8 cellular contexts compared by ENCODE assay signal in the genomic region with DNA sequence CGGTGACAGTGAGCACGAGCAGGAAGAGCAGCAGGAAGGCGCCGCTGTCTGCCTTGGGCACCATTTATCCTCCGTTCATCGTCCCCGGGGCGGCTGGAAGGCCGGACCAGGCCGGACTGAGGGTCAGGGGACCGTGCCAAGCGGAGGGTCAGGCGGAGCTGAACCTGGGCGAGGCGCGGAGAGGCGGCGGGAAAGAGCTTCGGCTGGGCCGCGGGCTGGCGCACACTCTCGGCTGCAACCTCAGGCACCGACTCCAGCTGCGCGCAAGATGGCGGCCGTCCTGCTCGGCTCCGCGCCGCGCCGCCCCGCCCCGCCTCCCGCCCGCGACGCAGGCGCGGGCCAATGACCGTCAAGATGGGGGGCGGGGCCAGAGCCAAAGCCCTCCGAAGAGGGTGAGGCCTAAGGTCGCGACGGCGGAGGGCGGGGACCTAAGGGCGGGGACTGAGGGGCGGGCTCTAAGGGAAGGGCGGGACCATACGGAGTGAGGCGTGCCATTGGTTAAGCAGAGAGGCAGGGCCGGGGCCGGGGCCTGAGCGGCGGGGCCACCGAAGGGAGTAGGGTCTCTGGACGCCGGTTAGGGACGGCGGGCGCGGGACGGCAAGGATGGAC. TPM values are rescaled to one million over a fixed set of nuclear protein-coding genes. Genes with fewer than 3 reads are reported as not detected.
DNase-seq lines count a peak whose midpoint lies in the region; ATAC-seq, FAIRE-seq and TF ChIP-seq lines count a peak whose summit lies in the region.

A gene with protein sequence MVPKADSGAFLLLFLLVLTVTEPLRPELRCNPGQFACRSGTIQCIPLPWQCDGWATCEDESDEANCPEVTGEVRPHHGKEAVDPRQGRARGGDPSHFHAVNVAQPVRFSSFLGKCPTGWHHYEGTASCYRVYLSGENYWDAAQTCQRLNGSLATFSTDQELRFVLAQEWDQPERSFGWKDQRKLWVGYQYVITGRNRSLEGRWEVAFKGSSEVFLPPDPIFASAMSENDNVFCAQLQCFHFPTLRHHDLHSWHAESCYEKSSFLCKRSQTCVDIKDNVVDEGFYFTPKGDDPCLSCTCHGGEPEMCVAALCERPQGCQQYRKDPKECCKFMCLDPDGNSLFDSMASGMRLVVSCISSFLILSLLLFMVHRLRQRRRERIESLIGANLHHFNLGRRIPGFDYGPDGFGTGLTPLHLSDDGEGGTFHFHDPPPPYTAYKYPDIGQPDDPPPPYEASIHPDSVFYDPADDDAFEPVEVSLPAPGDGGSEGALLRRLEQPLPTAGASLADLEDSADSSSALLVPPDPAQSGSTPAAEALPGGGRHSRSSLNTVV (minus strand): TSS at position 270 of the 609 bp plus-strand sequence. CDS start 206 bp downstream, at position 64.

- H3K27me3 ChIP-seq in pancreas (no peaks in the 10 kb centered on the region), thyroid gland (no peaks in the 10 kb centered on the region)

- intact Hi-C loops in Right ventricle myocardium inferior (cut with DNase I) (loop anchor here (5.0 kb wide), 1 partner anchor 355 kb away; a partner anchor contains a TSS), pancreas (cut with DNase I) (no loop called here), thyroid gland (cut with DNase I) (no loop called here)

- peak; percentile 35 to 94 for TF ChIP-seq POLR2A in thyroid gland (IDR thresholded peaks at IDR 0.05)

- H3K9me3 ChIP-seq in pancreas: no peaks in the 10 kb centered on the region
- no peaks in the 10 kb centered on the region for H3K9me3 ChIP-seq in thyroid gland

- DNase-seq in GM12864 (ENCODE audit: low read depth) (peak; percentile 75), NCI-H1417 treated with DMSO at 0.1 percent for 48 hours (lab: John Stamatoyannopoulos, UW) (peak; percentile 69), SW 1271 (lab: John Stamatoyannopoulos, UW) (peak; percentile 20 to 70), Right ventricle myocardium inferior (ENCODE audit: missing footprints) (peak; percentile 99), pancreas (peak; percentile 96 to 99 (median 98)), thyroid gland (peak; percentile 95 to 98)
- peak; percentile 90 for DNase-seq in activated naive CD8-positive, alpha-beta T cell treated with anti-CD3 and anti-CD28 coated beads, Interleukin-2, amount 50 U/mL, for 16 hours (ENCODE audit: low read depth, low spot score)

- FAIRE-seq in pancreas (lab: Jason Lieb, UNC): no peak

- H3K27ac ChIP-seq in pancreas (peak within 1 kb of the TSS; percentile 90 to 96 (median 94)), thyroid gland (peak within 1 kb of the TSS; percentile 78 to 93 (median 86))

- H3K4me1 ChIP-seq in pancreas (peaks cover 13 to 38% (median 25%) of the 10 kb centered on the region in 3 donors), thyroid gland (peaks cover 34 to 44% of the 10 kb centered on the region in 2 donors)

- H3K4me3 ChIP-seq in GM12864 (ENCODE audit: low read depth, low read length): peak within 1 kb of the TSS; percentile 95
- peak within 1 kb of the TSS; percentile 65 to 89 (median 82) for H3K4me3 ChIP-seq in pancreas
- peak within 1 kb of the TSS; percentile 27 to 78 (median 65) for H3K4me3 ChIP-seq in thyroid gland (replicated peaks in 1 of 3)

- ATAC-seq in HG02759 (IDR thresholded peaks at IDR 0.05; ENCODE audit: unreplicated experiment): peak; percentile 87
- peak; percentile 98 for ATAC-seq in Right ventricle myocardium inferior
- peak; percentile 85 to 94 (median 88) for ATAC-seq in pancreas

- TF ChIP-seq CTCF in GM12864 (IDR thresholded peaks at IDR 0.05; ENCODE audit: low read depth, low read length, missing control alignments): no peak
- TF ChIP-seq CTCF in pancreas (IDR thresholded peaks at IDR 0.05): no peak
- TF ChIP-seq CTCF in thyroid gland (IDR thresholded peaks at IDR 0.05): no peak

- WGBS in pancreas, 2 donors: 1% methylated on average over 50 to 67 of the region's 67 CpGs
- WGBS in thyroid gland, 2 donors: 0 to 1% methylated on average over 8 to 25 of the region's 67 CpGs

- H3K36me3 ChIP-seq in pancreas (no peaks in the 10 kb centered on the region), thyroid gland (no peaks in the 10 kb centered on the region)

RNA-seq across cellular contexts. Expression of the gene that starts here (rescaled TPM):
- 29.9 TPM for total RNA-seq in Right ventricle myocardium inferior
- 10 to 100 TPM; 24.3 to 41.5 (median 34.7) TPM for total RNA-seq in pancreas
- 10 to 100 TPM; 26.7 to 28.7 TPM for polyA plus RNA-seq in pancreas
- 100 to 1,000 TPM in 1 of 4 donors, 10 to 100 TPM in 3; 49.3 to 106 (median 86.9) TPM for total RNA-seq in thyroid gland

Comparison
In these comparisons a context has a peak if more than half of its experiments do, and no peak if none do; other contexts are left out.
1. Peak in every context shown above with its lines: DNase-seq, ATAC-seq, H3K4me3 ChIP-seq and H3K27ac ChIP-seq.
2. DNase-seq: peak in every context shown above with its lines; median percentile 99 in Right ventricle myocardium inferior; 98 in pancreas; 96 in thyroid gland; 90 in activated naive CD8-positive, alpha-beta T cell treated with anti-CD3 and anti-CD28 coated beads, Interleukin-2, amount 50 U/mL, for 16 hours; 75 in GM12864; 69 in NCI-H1417 treated with DMSO at 0.1 percent for 48 hours; 45 in SW 1271.